Comparison of ENCODE assay signal across 8 cellular contexts in genomic region chr2:171433763-171434670, GRCh38. TPM values are rescaled to one million over a fixed set of nuclear protein-coding genes. Genes with fewer than 3 reads are reported as not detected.
A peak's percentile ranks its signal among the peaks of the same experiment; 100 is the strongest.
DNase-seq lines count a peak whose midpoint lies in the region; ATAC-seq and TF ChIP-seq lines count a peak whose summit lies in the region.

A gene with protein sequence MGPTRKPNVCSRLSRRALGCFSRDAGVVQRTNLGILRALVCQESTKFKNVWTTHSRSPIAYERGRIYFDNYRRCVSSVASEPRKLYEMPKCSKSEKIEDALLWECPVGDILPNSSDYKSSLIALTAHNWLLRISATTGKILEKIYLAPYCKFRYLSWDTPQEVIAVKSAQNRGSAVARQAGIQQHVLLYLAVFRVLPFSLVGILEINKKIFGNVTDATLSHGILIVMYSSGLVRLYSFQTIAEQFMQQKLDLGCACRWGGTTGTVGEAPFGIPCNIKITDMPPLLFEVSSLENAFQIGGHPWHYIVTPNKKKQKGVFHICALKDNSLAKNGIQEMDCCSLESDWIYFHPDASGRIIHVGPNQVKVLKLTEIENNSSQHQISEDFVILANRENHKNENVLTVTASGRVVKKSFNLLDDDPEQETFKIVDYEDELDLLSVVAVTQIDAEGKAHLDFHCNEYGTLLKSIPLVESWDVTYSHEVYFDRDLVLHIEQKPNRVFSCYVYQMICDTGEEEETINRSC (plus strand): TSS chr2:171434226. CDS start chr2:171434578, 352 bp downstream.
A gene with protein sequence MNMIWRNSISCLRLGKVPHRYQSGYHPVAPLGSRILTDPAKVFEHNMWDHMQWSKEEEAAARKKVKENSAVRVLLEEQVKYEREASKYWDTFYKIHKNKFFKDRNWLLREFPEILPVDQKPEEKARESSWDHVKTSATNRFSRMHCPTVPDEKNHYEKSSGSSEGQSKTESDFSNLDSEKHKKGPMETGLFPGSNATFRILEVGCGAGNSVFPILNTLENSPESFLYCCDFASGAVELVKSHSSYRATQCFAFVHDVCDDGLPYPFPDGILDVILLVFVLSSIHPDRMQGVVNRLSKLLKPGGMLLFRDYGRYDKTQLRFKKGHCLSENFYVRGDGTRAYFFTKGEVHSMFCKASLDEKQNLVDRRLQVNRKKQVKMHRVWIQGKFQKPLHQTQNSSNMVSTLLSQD (minus strand): TSS chr2:171433990. CDS start chr2:171392185, 41,805 bp downstream.

- H3F3A ChIP-seq in PC-9 (ENCODE audit: insufficient read depth, low read depth) = peaks cover 38% of the 10 kb centered on the region

- H3K4me1 ChIP-seq in PC-9 (replicated peaks; ENCODE audit: insufficient read depth) = peaks cover 25% of the 10 kb centered on the region
- H3K4me1 ChIP-seq in esophagus (ENCODE audit: control insufficient read depth in 2 of 2, insufficient read depth in 2 of 2, low read length in 1 of 2) = peaks cover 0 to 9% of the 10 kb centered on the region in 2 donors
- peaks cover 36% of the 10 kb centered on the region for H3K4me1 ChIP-seq in muscle layer of colon (ENCODE audit: insufficient read depth, low read length)

- peaks cover 5% of the 10 kb centered on the region for H3K9me3 Mint-ChIP-seq in activated T-cell treated with anti-CD3 and anti-CD28 coated beads, Interleukin-2, amount 50 U/mL, for 24 hours

- ATAC-seq in GM21576 (IDR thresholded peaks at IDR 0.05; ENCODE audit: unreplicated experiment) = peak; percentile 91

- peak within 1 kb of the TSS; percentile 98 for H3K27ac Mint-ChIP-seq in activated T-cell treated with anti-CD3 and anti-CD28 coated beads, Interleukin-2, amount 50 U/mL, for 24 hours

- H3K27me3 Mint-ChIP-seq in activated T-cell treated with anti-CD3 and anti-CD28 coated beads, Interleukin-2, amount 50 U/mL, for 24 hours = no peaks in the 10 kb centered on the region

- BruUV-seq in PC-9 (replicated peaks; lab: Mats Ljungman, UMichigan) = TSS peak; percentile 55

- H3K4me3 Mint-ChIP-seq in activated T-cell treated with anti-CD3 and anti-CD28 coated beads, Interleukin-2, amount 50 U/mL, for 24 hours = peak within 1 kb of the TSS; percentile 88

- no peak for TF ChIP-seq EP300 in Ishikawa (IDR thresholded peaks at IDR 0.05; ENCODE audit: borderline replicate concordance)

- H3K4me2 ChIP-seq in PC-9 = peak within 1 kb of the TSS; percentile 87

- intact Hi-C loops in PC-9 (cut with micrococcal nuclease; ENCODE audit: unreplicated experiment) = loop anchor here (1.0 to 10.0 kb wide), 6 partner anchors 88 to 671 kb away; partner anchors contain the start of genes CYBRD1, DLX2 and GORASP2

- CTCF ChIA-PET in PC-9 (lab: Charles Lee) = interaction anchor here (1.1 kb wide), 1 partner anchor 95 kb away, joined by 4 read pairs; no protein-coding TSS in a partner anchor

- H4K20me1 ChIP-seq in PC-9 (ENCODE audit: insufficient read depth) = no peaks in the 10 kb centered on the region

- no peak for TF ChIP-seq RAD21 in Ishikawa (IDR thresholded peaks at IDR 0.05; ENCODE audit: low read depth)

- H3K27ac ChIP-seq in PC-9 = peak within 1 kb of the TSS; percentile 93
- peak within 1 kb of the TSS; percentile 96 to 99 for H3K27ac ChIP-seq in esophagus (ENCODE audit: low read depth in 2 of 2, low read length in 1 of 2)
- peak within 1 kb of the TSS; percentile 97 for H3K27ac ChIP-seq in muscle layer of colon (ENCODE audit: low read depth, low read length)

- peak; percentile 50 for TF ChIP-seq CTCF in PC-9 (conservative IDR thresholded peaks at IDR 0.05)

- DNase-seq in DMS53 treated with DMSO at 0.1 percent for 48 hours (lab: John Stamatoyannopoulos, UW; ENCODE audit: unreplicated experiment) (peak; percentile 97), PC-9 (peak; percentile 95 to 98)
- DNase-seq in activated T-cell treated with anti-CD3 and anti-CD28 coated beads, Interleukin-2, amount 50 U/mL, for 24 hours = peak; percentile 95
- peak; percentile 83 for DNase-seq in stimulated activated CD8-positive, alpha-beta memory T cell treated with anti-CD3 and anti-CD28 coated beads, Interleukin-7, amount 100 ng/mL, for 24 hours (ENCODE audit: low read depth)

- peak within 1 kb of the TSS; percentile 86 for H2AFZ ChIP-seq in PC-9

- H3K27me3 ChIP-seq in PC-9 (ENCODE audit: insufficient read depth, low read depth) (no peaks in the 10 kb centered on the region), esophagus (ENCODE audit: control insufficient read depth in 1 of 2, insufficient read depth in 2 of 2, low read length in 2 of 2) (no peaks in the 10 kb centered on the region), muscle layer of colon (ENCODE audit: control insufficient read depth in 1 of 2, insufficient read depth in 2 of 2, low read length in 2 of 2) (no peaks in the 10 kb centered on the region)

- POLR2A ChIA-PET in PC-9 (lab: Charles Lee; ENCODE audit: unreplicated experiment) = interaction anchor here (0.5 to 0.6 kb wide), 5 partner anchors 143 to 1982 kb away, joined by 3 to 14 read pairs (median 4); no protein-coding TSS in a partner anchor

- no peaks in the 10 kb centered on the region for H3K9me2 ChIP-seq in PC-9 (ENCODE audit: insufficient read depth)

- H3K9me3 ChIP-seq in PC-9 (ENCODE audit: insufficient read depth, low read depth) (no peaks in the 10 kb centered on the region), esophagus (ENCODE audit: control insufficient read depth in 2 of 2, insufficient read depth in 1 of 2, low read depth in 1 of 2, low read length in 1 of 2) (no peaks in the 10 kb centered on the region), muscle layer of colon (ENCODE audit: low read length) (no peaks in the 10 kb centered on the region)

- H3K4me1 Mint-ChIP-seq in activated T-cell treated with anti-CD3 and anti-CD28 coated beads, Interleukin-2, amount 50 U/mL, for 24 hours (ENCODE audit: low read depth) = peaks cover 60% of the 10 kb centered on the region

- peak within 1 kb of the TSS; percentile 64 for H3K4me3 ChIP-seq in PC-9
- peak within 1 kb of the TSS; percentile 72 to 82 for H3K4me3 ChIP-seq in esophagus (ENCODE audit: low read depth in 1 of 2, low read length in 2 of 2)
- peak within 1 kb of the TSS; percentile 63 to 79 for H3K4me3 ChIP-seq in muscle layer of colon (ENCODE audit: low read depth in 1 of 2, low read length in 2 of 2)

- peak within 1 kb of the TSS; percentile 46 for H3K9ac ChIP-seq in muscle layer of colon (ENCODE audit: low read length)

- H3K79me2 ChIP-seq in PC-9 (ENCODE audit: low read depth) = peaks cover 75% of the 10 kb centered on the region

- WGBS in esophagus, 2 donors = 0% methylated on average over 84 to 87 of the region's 87 CpGs

- peaks cover 14% of the 10 kb centered on the region for H3K36me3 ChIP-seq in PC-9 (ENCODE audit: low read depth)
- no peaks in the 10 kb centered on the region for H3K36me3 ChIP-seq in esophagus (ENCODE audit: control insufficient read depth in 2 of 2, insufficient read depth in 2 of 2, low read length in 1 of 2)
- peaks cover 14% of the 10 kb centered on the region for H3K36me3 ChIP-seq in muscle layer of colon (ENCODE audit: insufficient read depth, low read length)

- H3K36me3 Mint-ChIP-seq in activated T-cell treated with anti-CD3 and anti-CD28 coated beads, Interleukin-2, amount 50 U/mL, for 24 hours (ENCODE audit: low read depth) = peaks cover 87% of the 10 kb centered on the region

TF ChIP-seq in Ishikawa, 13 proteins besides CTCF, POLR2A, EP300 and RAD21 (continues in another document):
- TF ChIP-seq ZBTB7A (IDR thresholded peaks at IDR 0.05; ENCODE audit: low read depth) (no peak), FOXM1 (IDR thresholded peaks at IDR 0.05; ENCODE audit: borderline replicate concordance, low read depth) (0 out of 2 replicates have a peak, but pooled peaks have one; percentile 21), EGR1 (IDR thresholded peaks at IDR 0.05) (no peak; the same call in 1 of the 2 replicates), MAX (IDR thresholded peaks at IDR 0.05) (peak; percentile 85), NFIC (IDR thresholded peaks at IDR 0.05) (peak; percentile 18; the same call in 1 of the 2 replicates), TAF1 (IDR thresholded peaks at IDR 0.05; ENCODE audit: low read depth) (peak; percentile 59; the same call in 1 of the 2 replicates), TCF12 (IDR thresholded peaks at IDR 0.05; ENCODE audit: low read depth) (peak; percentile 12; the same call in 1 of the 2 replicates), CREB1 (IDR thresholded peaks at IDR 0.05; ENCODE audit: low read depth) (peak; percentile 20; the same call in 1 of the 2 replicates), USF1 (IDR thresholded peaks at IDR 0.05) (0 out of 2 replicates have a peak, but pooled peaks have one; percentile 10), TEAD4 (IDR thresholded peaks at IDR 0.05) (no peak)

RNA-seq across cellular contexts. Expression of the first gene that starts in this region (rescaled TPM):
- 22.0 and 22.1 TPM in 2 replicates for total RNA-seq in PC-9 (2021)
- 1 to 10 TPM; 2.5 to 3.3 TPM for polyA plus RNA-seq in esophagus

RNA-seq across cellular contexts. Expression of the second gene that starts in this region (rescaled TPM):
- total RNA-seq in PC-9 (2021) = 21.8 and 24.3 TPM in 2 replicates
- polyA plus RNA-seq in esophagus = 10 to 100 TPM; 11.4 to 13.8 TPM

Comparison
In these comparisons a context has a peak if more than half of its experiments do, and no peak if none do; other contexts are left out.
1. Peak in every context shown above with its lines: DNase-seq, ATAC-seq, H3K4me3 ChIP-seq and H3K27ac ChIP-seq.